ENCODE assay signal across 23 cellular contexts in genomic region chr5:18216016-18216415, GRCh38.
"Had no signal": no experiment of that assay in that cellular context is flagged by ENCODE, and none has a peak within 500 bp of the region (broad histone marks: within the 10 kb centered on the region; RNA-seq: fewer than 3 reads in every experiment).

No MANE protein-coding gene starts in this region.

- H3K79me2 ChIP-seq: parathyroid adenoma had no signal

- H3K9me3 Mint-ChIP-seq: type B pancreatic cell had no signal

- ATAC-seq: activated CD4-positive, CD25-positive, alpha-beta regulatory T cell treated with anti-CD3 and anti-CD28 coated beads, Interleukin-2, amount 50 U/mL, for 24 hours; activated naive CD4-positive, alpha-beta T cell treated with anti-CD3 and anti-CD28 coated beads, Interleukin-2, amount 50 U/mL, for 72 hours; left lobe of liver; sciatic nerve; stimulated activated effector memory CD8-positive, alpha-beta T cell treated with anti-CD3 and anti-CD28 coated beads, Interleukin-12 subunit alpha, Interleukin-12 subunit beta, amount 100 ng/mL, for 72 hours had no signal

- H3K4me2 ChIP-seq: smooth muscle cell had no signal

- H2AFZ ChIP-seq: parathyroid adenoma had no signal

- H3K27me3 ChIP-seq: adrenal gland, colonic mucosa, stomach, testis had no signal

- H3K27ac Mint-ChIP-seq: activated naive CD4-positive, alpha-beta T cell treated with anti-CD3 and anti-CD28 coated beads, Interleukin-2, amount 50 U/mL, for 72 hours; mesothelial cell of epicardium; nephron; stimulated activated effector memory CD8-positive, alpha-beta T cell treated with anti-CD3 and anti-CD28 coated beads, Interleukin-12 subunit alpha, Interleukin-12 subunit beta, amount 100 ng/mL, for 72 hours; type B pancreatic cell had no signal

- H3K4me1 ChIP-seq: adrenal gland, colonic mucosa, parathyroid adenoma, stomach, testis had no signal

- H3K27ac ChIP-seq: adrenal gland, colonic mucosa, parathyroid adenoma, stomach, testis had no signal

- H3K36me3 ChIP-seq: adrenal gland, colonic mucosa, stomach had no signal

- DNase-seq: activated CD8-positive, alpha-beta memory T cell treated with anti-CD3 and anti-CD28 coated beads for 24 hours; activated CD8-positive, alpha-beta memory T cell treated with anti-CD3 and anti-CD28 coated beads, Interleukin-2, amount 50 U/mL, for 48 hours; activated gamma-delta T cell; adrenal gland; central memory CD4-positive, alpha-beta T cell; colonic mucosa; erythroblast; head of caudate nucleus; kidney; stimulated activated CD4-positive, alpha-beta T cell treated with anti-CD3 and anti-CD28 coated beads, Interleukin-4, amount 100 ng/mL, for 24 hours; stomach; testis had no signal

- H3K27me3 Mint-ChIP-seq: type B pancreatic cell had no signal

- H3K4me3 ChIP-seq: adrenal gland, colonic mucosa, lung, smooth muscle cell, stomach, testis had no signal

- H3K36me3 Mint-ChIP-seq: activated naive CD4-positive, alpha-beta T cell treated with anti-CD3 and anti-CD28 coated beads, Interleukin-2, amount 50 U/mL, for 72 hours; mesothelial cell of epicardium; stimulated activated effector memory CD8-positive, alpha-beta T cell treated with anti-CD3 and anti-CD28 coated beads, Interleukin-12 subunit alpha, Interleukin-12 subunit beta, amount 100 ng/mL, for 72 hours; type B pancreatic cell had no signal

- H3K4me1 Mint-ChIP-seq: mesothelial cell of epicardium; nephron; stimulated activated effector memory CD8-positive, alpha-beta T cell treated with anti-CD3 and anti-CD28 coated beads, Interleukin-12 subunit alpha, Interleukin-12 subunit beta, amount 100 ng/mL, for 72 hours had no signal

- H3K4me3 Mint-ChIP-seq: mesothelial cell of epicardium; nephron; stimulated activated effector memory CD8-positive, alpha-beta T cell treated with anti-CD3 and anti-CD28 coated beads, Interleukin-12 subunit alpha, Interleukin-12 subunit beta, amount 100 ng/mL, for 72 hours; type B pancreatic cell had no signal

- H3K9me3 ChIP-seq: colonic mucosa, testis had no signal
